Comparison of ENCODE assay signal across 19 cellular contexts in the genomic region with DNA sequence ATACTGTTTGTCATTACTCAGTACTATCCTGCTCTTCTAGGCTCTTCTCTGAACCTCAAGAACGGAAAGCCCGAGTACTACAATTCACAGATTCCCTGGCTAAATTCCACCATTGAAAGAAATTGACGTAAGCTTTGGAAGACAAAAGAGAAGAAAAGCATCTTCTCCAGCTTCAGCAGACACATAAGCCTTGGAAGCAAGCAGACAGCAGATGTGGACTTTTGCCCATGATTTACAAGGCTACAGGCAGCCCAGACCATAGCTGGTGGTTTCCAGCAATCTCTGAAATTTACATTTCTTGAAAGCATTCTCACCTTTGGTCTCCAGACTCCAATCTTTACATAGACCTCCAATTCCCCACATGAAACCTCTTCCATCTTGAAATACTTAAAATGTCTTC.
DNase-seq lines count a peak whose midpoint lies in the region; ATAC-seq and TF ChIP-seq lines count a peak whose summit lies in the region.
"Had no signal": no experiment of that assay in that cellular context is flagged by ENCODE, and none has a peak within 500 bp of the region (broad histone marks: within the 10 kb centered on the region; RNA-seq: fewer than 3 reads in every experiment).

No MANE protein-coding gene starts in this region.

- H3K79me2 ChIP-seq in Karpas-422 (ENCODE audit: low read length): no peaks in the 10 kb centered on the region

- H4K20me1 ChIP-seq in Karpas-422 (ENCODE audit: insufficient read depth, low read depth, low read length): no peaks in the 10 kb centered on the region
- H4K20me1 ChIP-seq: BLaER1 treated with 17β-estradiol and CSF1 and Interleukin-3, amounts not matched to agents 10 nM and 100 nM had no signal

- no peaks in the 10 kb centered on the region for H3K4me1 ChIP-seq in left ventricle myocardium inferior
- peaks cover 20% of the 10 kb centered on the region for H3K4me1 ChIP-seq in Karpas-422 (ENCODE audit: low read length)
- peaks cover 0 to 2% of the 10 kb centered on the region in 2 donors for H3K4me1 ChIP-seq in uterus
- H3K4me1 ChIP-seq in left lung: no peaks in the 10 kb centered on the region
- H3K4me1 ChIP-seq: A549; BLaER1 treated with 17β-estradiol and CSF1 and Interleukin-3, amounts not matched to agents 10 nM and 100 nM; Caco-2 had no signal

- H2AFZ ChIP-seq in Karpas-422 (ENCODE audit: low read length): peak overlapping the region; percentile 4; the same call in 1 of the 2 replicates

- H3K9ac ChIP-seq in Karpas-422 (ENCODE audit: low read length): no peak overlapping the region
- H3K9ac ChIP-seq: BLaER1 treated with 17β-estradiol and CSF1 and Interleukin-3, amounts not matched to agents 10 nM and 100 nM had no signal

- peaks cover 4% of the 10 kb centered on the region for H3K27me3 ChIP-seq in left ventricle myocardium inferior (ENCODE audit: low read depth)
- H3K27me3 ChIP-seq in Karpas-422 (ENCODE audit: low read length): no peaks in the 10 kb centered on the region
- no peaks in the 10 kb centered on the region for H3K27me3 ChIP-seq in uterus
- no peaks in the 10 kb centered on the region for H3K27me3 ChIP-seq in left lung
- H3K27me3 ChIP-seq: BLaER1 treated with 17β-estradiol and CSF1 and Interleukin-3, amounts not matched to agents 10 nM and 100 nM had no signal

- no peaks in the 10 kb centered on the region for H3K36me3 ChIP-seq in left ventricle myocardium inferior
- H3K36me3 ChIP-seq in Karpas-422 (ENCODE audit: insufficient read depth, low read length): no peaks in the 10 kb centered on the region; the same call in 1 of the 2 replicates
- no peaks in the 10 kb centered on the region for H3K36me3 ChIP-seq in uterus
- no peaks in the 10 kb centered on the region for H3K36me3 ChIP-seq in left lung
- H3K36me3 ChIP-seq: BLaER1 treated with 17β-estradiol and CSF1 and Interleukin-3, amounts not matched to agents 10 nM and 100 nM had no signal

- no peak overlapping the region for H3K27ac ChIP-seq in left ventricle myocardium inferior (replicated peaks)
- no peak overlapping the region for H3K27ac ChIP-seq in Karpas-422 (ENCODE audit: low read length)
- peak overlapping the region; percentile 40 to 63 for H3K27ac ChIP-seq in uterus
- H3K27ac ChIP-seq in left lung: no peak overlapping the region
- H3K27ac ChIP-seq: 22Rv1; A549; BLaER1 treated with 17β-estradiol and CSF1 and Interleukin-3, amounts not matched to agents 10 nM and 100 nM; C4-2B had no signal

- H3K9me2 ChIP-seq in Karpas-422 (replicated peaks; ENCODE audit: insufficient read depth, low read length): no peaks in the 10 kb centered on the region

- intact Hi-C loops in Right ventricle myocardium inferior (cut with DNase I) (no loop called here), left ventricle myocardium inferior (cut with micrococcal nuclease) (no loop called here), uterus (cut with DNase I; ENCODE audit: low total_unique reads) (no loop called here), left lung (cut with DNase I) (no loop called here)

- peak; percentile 34 for ATAC-seq in Right ventricle myocardium inferior
- no peak for ATAC-seq in GM18909 (IDR thresholded peaks at IDR 0.05; ENCODE audit: poor library complexity, unreplicated experiment)
- no peak for ATAC-seq in left lung
- ATAC-seq: A549; CD8-positive, alpha-beta T cell had no signal

- H3K9me3 ChIP-seq in left ventricle myocardium inferior (replicated peaks) (no peaks in the 10 kb centered on the region), Karpas-422 (ENCODE audit: low read length) (no peaks in the 10 kb centered on the region), uterus (no peaks in the 10 kb centered on the region), left lung (no peaks in the 10 kb centered on the region)
- H3K9me3 ChIP-seq: A549; BLaER1 treated with 17β-estradiol and CSF1 and Interleukin-3, amounts not matched to agents 10 nM and 100 nM; Caco-2 had no signal

- H3K4me3 ChIP-seq in left ventricle myocardium inferior (no peak overlapping the region), Karpas-422 (ENCODE audit: low read length) (no peak overlapping the region), fibroblast of villous mesenchyme (ENCODE audit: low read depth, low read length) (no peak overlapping the region), uterus (no peak overlapping the region), left lung (no peak overlapping the region)
- H3K4me3 ChIP-seq: A549; BLaER1 treated with 17β-estradiol and CSF1 and Interleukin-3, amounts not matched to agents 10 nM and 100 nM had no signal

- TF ChIP-seq POLR2A in uterus (IDR thresholded peaks at IDR 0.05): no peak

- DNase-seq in Right ventricle myocardium inferior (ENCODE audit: missing footprints): no peak
- DNase-seq in left ventricle myocardium inferior: no peak
- DNase-seq in Karpas-422: no peak
- DNase-seq in fibroblast of villous mesenchyme (ENCODE audit: low read depth): peak; percentile 33
- DNase-seq in uterus: no peak
- no peak for DNase-seq in cerebellar cortex (ENCODE audit: low spot score)
- DNase-seq in left lung: no peak
- DNase-seq: AML-193; Caco-2; Calu3; CD4-positive, alpha-beta T cell; CD8-positive, alpha-beta T cell; DMS79 treated with DMSO at 0.1 percent for 48 hours; GF-D8 had no signal

- no peak for TF ChIP-seq CTCF in left ventricle myocardium inferior (IDR thresholded peaks at IDR 0.05; ENCODE audit: borderline replicate concordance)
- TF ChIP-seq CTCF in fibroblast of villous mesenchyme (IDR thresholded peaks at IDR 0.05; ENCODE audit: insufficient read depth, low read depth, low read length): no peak
- no peak for TF ChIP-seq CTCF in uterus (IDR thresholded peaks at IDR 0.05)
- TF ChIP-seq CTCF in left lung (IDR thresholded peaks at IDR 0.05): no peak

- no peak overlapping the region for H3K4me2 ChIP-seq in Karpas-422 (ENCODE audit: low read depth, low read length, poor library complexity, severe bottlenecking)
- H3K4me2 ChIP-seq: A549; BLaER1 treated with 17β-estradiol and CSF1 and Interleukin-3, amounts not matched to agents 10 nM and 100 nM had no signal

Comparison
In these comparisons a context has a peak if more than half of its experiments do, and no peak if none do; other contexts are left out.
1. H3K27ac ChIP-seq: peak in uterus (2 of 2); none in left ventricle myocardium inferior (single experiment), Karpas-422 (single experiment) and left lung (0 of 2).